15 cellular contexts compared by ENCODE assay signal in genomic region chr2:84829693-84830092, GRCh38. TPM values are rescaled to one million over a fixed set of nuclear protein-coding genes. Genes with fewer than 3 reads are reported as not detected.
DNase-seq lines count a peak whose midpoint lies in the region; ATAC-seq and TF ChIP-seq lines count a peak whose summit lies in the region.
"Had no signal": no experiment of that assay in that cellular context is flagged by ENCODE, and none has a peak within 500 bp of the region (broad histone marks: within the 10 kb centered on the region; RNA-seq: fewer than 3 reads in every experiment).

No MANE protein-coding gene starts in this region.

- BruUV-seq in IMR-90 (replicated peaks; lab: Mats Ljungman, UMichigan), result no TSS peak

- H3K4me2 ChIP-seq in H9 (ENCODE audit: insufficient read depth, insufficient read length, low read length) (no peak overlapping the region), IMR-90 (ENCODE audit: low read depth, low read length) (no peak overlapping the region), mesenchymal stem cell (ENCODE audit: low read length, poor library complexity, severe bottlenecking) (no peak overlapping the region), trophoblast cell (ENCODE audit: low read length) (no peak overlapping the region)
- H3K4me2 ChIP-seq: A549 had no signal

- H3T11ph ChIP-seq in H9 (ENCODE audit: low read length), result no peak overlapping the region

- no peaks in the 10 kb centered on the region; a peak in 1 of 7 replicates for H3K36me3 Mint-ChIP-seq in H9 (ENCODE audit: insufficient read depth in 1 of 3, low read depth in 3 of 3)

- H4K20me1 ChIP-seq in H9 (ENCODE audit: control insufficient read depth, insufficient read depth, insufficient read length) (no peaks in the 10 kb centered on the region), IMR-90 (ENCODE audit: insufficient read depth, low read length) (no peaks in the 10 kb centered on the region)

- no peak overlapping the region for H3K9ac ChIP-seq in H9 (ENCODE audit: extremely low read depth, insufficient read length, low read length)
- H3K9ac ChIP-seq in IMR-90 (ENCODE audit: low read depth, low read length), result no peak overlapping the region
- H3K9ac ChIP-seq in mesenchymal stem cell (ENCODE audit: low read length), result no peak overlapping the region
- H3K9ac ChIP-seq in trophoblast cell (ENCODE audit: low read length), result no peak overlapping the region
- H3K9ac ChIP-seq: GM23248 had no signal

- H3K27me3 ChIP-seq in H9 (ENCODE audit: insufficient read depth, low read length), result no peaks in the 10 kb centered on the region
- no peaks in the 10 kb centered on the region for H3K27me3 ChIP-seq in IMR-90 (ENCODE audit: control insufficient read depth, insufficient read depth, low read length)
- peaks cover 4 to 17% of the 10 kb centered on the region in 2 experiments for H3K27me3 ChIP-seq in mesenchymal stem cell (ENCODE audit: control insufficient read depth in 1 of 2, insufficient read depth in 1 of 2, low read length in 2 of 2)
- H3K27me3 ChIP-seq in trophoblast cell (ENCODE audit: insufficient read depth, low read length), result no peaks in the 10 kb centered on the region

- H4K5ac ChIP-seq in H9 (ENCODE audit: insufficient read length, low read depth, low read length), result no peak overlapping the region
- no peak overlapping the region for H4K5ac ChIP-seq in IMR-90 (ENCODE audit: low read depth, low read length)

- H3K4me3 Mint-ChIP-seq in H9, result no peak overlapping the region
- H3K4me3 Mint-ChIP-seq: CD4-positive, alpha-beta T cell; HFFc6 had no signal

- H3K27me3 Mint-ChIP-seq in H9 (ENCODE audit: low read depth), result peaks cover 31% of the 10 kb centered on the region
- H3K27me3 Mint-ChIP-seq: CD4-positive, alpha-beta T cell had no signal

- H2BK120ac ChIP-seq in H9 (ENCODE audit: low read depth, low read length, poor library complexity, severe bottlenecking) (no peak overlapping the region), IMR-90 (ENCODE audit: low read depth, low read length) (no peak overlapping the region), mesenchymal stem cell (ENCODE audit: low read depth, low read length) (no peak overlapping the region), trophoblast cell (ENCODE audit: insufficient read depth, low read length, poor library complexity) (no peak overlapping the region)

- H3K4ac ChIP-seq in H9 (ENCODE audit: low read depth, low read length) (no peak overlapping the region), IMR-90 (ENCODE audit: low read depth, low read length) (peak overlapping the region; percentile 59), mesenchymal stem cell (ENCODE audit: low read depth in 1 of 2, low read length in 2 of 2) (no peak overlapping the region), trophoblast cell (ENCODE audit: low read depth, low read length) (no peak overlapping the region)

- H2BK20ac ChIP-seq in H9 (ENCODE audit: low read depth, low read length, poor library complexity, severe bottlenecking) (no peak overlapping the region), IMR-90 (ENCODE audit: low read depth, low read length) (no peak overlapping the region)

- intact Hi-C loops in IMR-90 (cut with micrococcal nuclease), result no loop called here

- no CpG with 5 or more reads among the region's 2 CpGs for WGBS in H9 (ENCODE audit: extremely low coverage, insufficient read length, low lambda C conversion rate)
- no CpG with 5 or more reads among the region's 2 CpGs for WGBS in IMR-90 (ENCODE audit: extremely low coverage in 2 of 2, insufficient read length in 1 of 2), 2 experiments
- WGBS in mesenchymal stem cell, result 96% methylated on average over 2 of the region's 2 CpGs
- WGBS in trophoblast cell (ENCODE audit: extremely low coverage, insufficient coverage, insufficient read length), result 100% methylated on average over 1 of the region's 2 CpGs

- H3K56ac ChIP-seq in H9 (ENCODE audit: insufficient read length, low read depth, low read length) (no peak overlapping the region), IMR-90 (ENCODE audit: extremely low read depth, insufficient read depth, low read length) (no peak overlapping the region)

- peaks cover 10 to 16% of the 10 kb centered on the region in 2 experiments for H3K4me1 Mint-ChIP-seq in H9

- H3K27ac ChIP-seq in H9 (ENCODE audit: insufficient read length, low read depth, low read length) (no peak overlapping the region), IMR-90 (ENCODE audit: insufficient read depth, low read length) (no peak overlapping the region), mesenchymal stem cell (ENCODE audit: low read length, poor library complexity, severe bottlenecking) (no peak overlapping the region), trophoblast cell (ENCODE audit: low read depth, low read length) (no peak overlapping the region)
- H3K27ac ChIP-seq: A549, GM23248 had no signal

- H2AFZ ChIP-seq in H9 (ENCODE audit: low read length) (no peak overlapping the region), IMR-90 (replicated peaks; ENCODE audit: low read length, poor library complexity) (no peak overlapping the region), mesenchymal stem cell (ENCODE audit: low read depth, low read length) (no peak overlapping the region), trophoblast cell (ENCODE audit: insufficient read depth, low read length, poor library complexity) (no peak overlapping the region)
- H2AFZ ChIP-seq: GM23248 had no signal

- H3K9me3 ChIP-seq in H9 (ENCODE audit: control insufficient read depth, low read depth, low read length) (no peaks in the 10 kb centered on the region), IMR-90 (ENCODE audit: control insufficient read depth, insufficient read depth, low read length) (no peaks in the 10 kb centered on the region), mesenchymal stem cell (ENCODE audit: control insufficient read depth, low read length) (no peaks in the 10 kb centered on the region), trophoblast cell (ENCODE audit: insufficient read depth, low read depth, low read length) (peaks cover 3% of the 10 kb centered on the region)
- H3K9me3 ChIP-seq: A549 had no signal

- POLR2A ChIA-PET in IMR-90 (lab: Charles Lee; ENCODE audit: unreplicated experiment), result no interaction called here

- TF ChIP-seq CTCF in H9 (conservative IDR thresholded peaks at IDR 0.05) (no peak), IMR-90 (conservative IDR thresholded peaks at IDR 0.05; ENCODE audit: low read depth, low read length) (no peak)

- no peak overlapping the region for H3K23ac ChIP-seq in H9 (ENCODE audit: insufficient read length, low read depth, low read length)
- no peak overlapping the region for H3K23ac ChIP-seq in IMR-90 (ENCODE audit: low read depth, low read length)
- no peak overlapping the region for H3K23ac ChIP-seq in mesenchymal stem cell (ENCODE audit: low read length in 2 of 2)
- H3K23ac ChIP-seq in trophoblast cell (ENCODE audit: low read length), result peak overlapping the region; percentile 97

- H3K4me3 ChIP-seq in IMR-90 (ENCODE audit: insufficient read depth, low read depth, low read length) (no peak overlapping the region), mesenchymal stem cell (ENCODE audit: insufficient read depth in 1 of 2, low read depth in 1 of 2, low read length in 2 of 2) (peak overlapping the region in 1 of 2 experiments; percentile 24), trophoblast cell (ENCODE audit: low read depth, low read length) (peak overlapping the region; percentile 62)
- H3K4me3 ChIP-seq: A549, GM23248 had no signal

- in situ Hi-C loops in IMR-90 (cut with MboI; ENCODE audit: low sequenced_read_pairs), result no loop called here

- no peak for TF ChIP-seq RAD21 in IMR-90 (IDR thresholded peaks at IDR 0.05; ENCODE audit: low read length)

- dilution Hi-C loops in IMR-90 (cut with HindIII; ENCODE audit: low sequenced_read_pairs, unreplicated experiment), result no loop called here

- peak overlapping the region; percentile 0 for H2AK5ac ChIP-seq in H9 (ENCODE audit: insufficient read length, low read length)
- peak overlapping the region; percentile 15 for H2AK5ac ChIP-seq in IMR-90 (ENCODE audit: low read depth, low read length)
- H2AK5ac ChIP-seq in mesenchymal stem cell (ENCODE audit: low read length, severe bottlenecking), result no peak overlapping the region
- no peak overlapping the region for H2AK5ac ChIP-seq in trophoblast cell (ENCODE audit: low read length)

- no peaks in the 10 kb centered on the region for H3K23me2 ChIP-seq in H9 (ENCODE audit: insufficient read length, low read depth, low read length, poor library complexity, severe bottlenecking)

- H3K9me3 Mint-ChIP-seq in H9, result no peaks in the 10 kb centered on the region
- H3K9me3 Mint-ChIP-seq: CD4-positive, alpha-beta T cell; HFFc6 had no signal

- TF ChIP-seq POLR2A in IMR-90 (IDR thresholded peaks at IDR 0.05; ENCODE audit: low read depth, low read length), result no peak

- H4K8ac ChIP-seq in H9 (replicated peaks; ENCODE audit: insufficient read length, low read depth, low read length), result no peak overlapping the region
- no peak overlapping the region for H4K8ac ChIP-seq in IMR-90 (ENCODE audit: low read depth in 2 of 2, low read length in 2 of 2)
- peak overlapping the region; percentile 40 for H4K8ac ChIP-seq in mesenchymal stem cell (ENCODE audit: low read length)
- H4K8ac ChIP-seq in trophoblast cell (ENCODE audit: low read depth, low read length), result no peak overlapping the region

- no peak overlapping the region for H4K12ac ChIP-seq in trophoblast cell (ENCODE audit: low read depth, low read length)

- H2BK12ac ChIP-seq in H9 (ENCODE audit: insufficient read length, low read depth, low read length) (no peak overlapping the region), mesenchymal stem cell (ENCODE audit: low read length in 2 of 2) (no peak overlapping the region), trophoblast cell (ENCODE audit: low read length) (no peak overlapping the region)

- no peak for ATAC-seq in IMR-90 (ENCODE audit: low read depth)
- no peak for ATAC-seq in GM18517 (IDR thresholded peaks at IDR 0.05; ENCODE audit: unreplicated experiment)

- H3K4me1 ChIP-seq in H9 (ENCODE audit: insufficient read depth, low read length) (peaks cover 5% of the 10 kb centered on the region; the same call in 1 of the 2 replicates), IMR-90 (ENCODE audit: control insufficient read depth, insufficient read depth, low read length) (peaks cover 4% of the 10 kb centered on the region), mesenchymal stem cell (ENCODE audit: control insufficient read depth, insufficient read depth, low read depth, low read length) (peaks cover 12% of the 10 kb centered on the region), trophoblast cell (ENCODE audit: control insufficient read depth in 1 of 2, insufficient read depth in 2 of 2, low read length in 2 of 2) (peaks cover 3 to 6% of the 10 kb centered on the region in 2 experiments)
- H3K4me1 ChIP-seq: A549 had no signal

- H4K91ac ChIP-seq in H9 (ENCODE audit: insufficient read length, low read depth, low read length), result no peak overlapping the region
- H4K91ac ChIP-seq in IMR-90 (ENCODE audit: insufficient read depth, low read depth, low read length), result no peak overlapping the region
- H4K91ac ChIP-seq in mesenchymal stem cell (ENCODE audit: low read length), result peak overlapping the region; percentile 5
- no peak overlapping the region for H4K91ac ChIP-seq in trophoblast cell (ENCODE audit: low read depth, low read length)

- H3K9me1 ChIP-seq in IMR-90 (ENCODE audit: insufficient read depth, low read length), result peaks cover 16% of the 10 kb centered on the region

- H2BK5ac ChIP-seq in H9 (ENCODE audit: insufficient read length, low read length) (no peak overlapping the region), IMR-90 (ENCODE audit: low read depth, low read length, poor library complexity, severe bottlenecking) (peak overlapping the region; percentile 85), mesenchymal stem cell (ENCODE audit: low read depth, low read length, poor library complexity, severe bottlenecking) (no peak overlapping the region), trophoblast cell (ENCODE audit: low read depth, low read length, poor library complexity) (no peak overlapping the region)

- no peaks in the 10 kb centered on the region for H3K79me2 ChIP-seq in H9 (ENCODE audit: insufficient read depth, low read length)
- H3K79me2 ChIP-seq in trophoblast cell (ENCODE audit: control insufficient read depth, insufficient read depth, low read length, poor library complexity), result no peaks in the 10 kb centered on the region

- H3K18ac ChIP-seq in H9 (ENCODE audit: insufficient read length, low read depth, low read length), result no peak overlapping the region
- H3K18ac ChIP-seq in IMR-90 (ENCODE audit: low read depth, low read length), result no peak overlapping the region
- H3K18ac ChIP-seq in mesenchymal stem cell (ENCODE audit: low read depth in 1 of 2, low read length in 2 of 2), result peak overlapping the region in 1 of 2 experiments; percentile 61
- H3K18ac ChIP-seq in trophoblast cell (ENCODE audit: low read length), result no peak overlapping the region

- H3K27ac Mint-ChIP-seq in H9, result no peak overlapping the region
- H3K27ac Mint-ChIP-seq: CD4-positive, alpha-beta T cell; HFFc6 had no signal

- H2BK15ac ChIP-seq in H9 (ENCODE audit: low read depth, low read length) (no peak overlapping the region), IMR-90 (ENCODE audit: low read depth, low read length) (no peak overlapping the region), mesenchymal stem cell (ENCODE audit: low read depth, poor library complexity, severe bottlenecking) (no peak overlapping the region)

- DNase-seq in H9 (no peak), IMR-90 (no peak), mesenchymal stem cell (no peak), trophoblast cell (no peak), T-helper 1 cell (no peak), NCI-H1930 (lab: John Stamatoyannopoulos, UW) (no peak)
- DNase-seq: Calu3; CD4-positive, alpha-beta T cell; DMS 273 treated with DMSO at 0.1 percent for 48 hours; GM23248; H7; HFFc6; KG1 had no signal

- H2AK9ac ChIP-seq in IMR-90 (replicated peaks; ENCODE audit: low read depth, low read length, poor library complexity), result peak overlapping the region; percentile 73

- H3K79me1 ChIP-seq in H9 (ENCODE audit: insufficient read depth, low read depth, low read length, poor library complexity, severe bottlenecking) (no peaks in the 10 kb centered on the region), IMR-90 (ENCODE audit: low read depth in 1 of 2, low read length in 2 of 2) (peaks cover 0 to 9% of the 10 kb centered on the region in 2 experiments; a peak in 2 of 4 replicates), mesenchymal stem cell (replicated peaks; ENCODE audit: low read length, poor library complexity, severe bottlenecking) (no peaks in the 10 kb centered on the region), trophoblast cell (ENCODE audit: low read length) (no peaks in the 10 kb centered on the region)

- H3K14ac ChIP-seq in H9 (ENCODE audit: insufficient read depth, low read length) (no peak overlapping the region; the same call in 1 of the 2 replicates), IMR-90 (replicated peaks; ENCODE audit: low read depth, low read length) (peak overlapping the region; percentile 80), mesenchymal stem cell (ENCODE audit: low read length in 2 of 2) (peak overlapping the region in 1 of 2 experiments; percentile 82), trophoblast cell (ENCODE audit: low read length) (no peak overlapping the region)

- CTCF ChIA-PET in IMR-90 (lab: Yijun Ruan, JAX), result no interaction called here

- H3K36me3 ChIP-seq in IMR-90 (ENCODE audit: control insufficient read depth, insufficient read depth, low read length), result no peaks in the 10 kb centered on the region
- H3K36me3 ChIP-seq in mesenchymal stem cell (ENCODE audit: control insufficient read depth in 1 of 2, insufficient read depth in 2 of 2, low read depth in 1 of 2, low read length in 2 of 2), result peaks cover 0 to 3% of the 10 kb centered on the region in 2 experiments
- H3K36me3 ChIP-seq in trophoblast cell (ENCODE audit: control insufficient read depth in 1 of 2, insufficient read depth in 2 of 2, low read length in 2 of 2), result no peaks in the 10 kb centered on the region

RNA-seq across cellular contexts. Expression of gene TRABD2A, which starts 51.2 kb away (rescaled TPM):
- total RNA-seq in H9 (2021), result 1.4 and 1.7 TPM in 2 replicates
- 19.7 and 20.3 TPM in 2 replicates for total RNA-seq in IMR-90 (2012; rRNA removed)
- 15.3 and 17.6 TPM in 2 replicates for polyA plus RNA-seq in IMR-90 (2012; rRNA removed)
- 8.1 and 12.6 TPM in 2 replicates for polyA plus RNA-seq in IMR-90 (2012; cell fraction: cytosol; rRNA removed)
- 7.4 and 9.4 TPM in 2 replicates for polyA plus RNA-seq in IMR-90 (2012; cell fraction: nucleus; rRNA removed; ENCODE audit: low replicate concordance)
- 6.6 TPM for polyA plus RNA-seq in mesenchymal stem cell (2013, experiment 1 of 2)
- 6.3 TPM for polyA plus RNA-seq in mesenchymal stem cell (2013, experiment 2 of 2)
- 10.7 and 12.4 TPM in 2 replicates for polyA plus RNA-seq in trophoblast cell (2013)

Comparison
In these comparisons a context has a peak if more than half of its experiments do, and no peak if none do; other contexts are left out.
1. H2AK5ac ChIP-seq: peak in H9 (single experiment) and IMR-90 (single experiment); none in mesenchymal stem cell (single experiment) and trophoblast cell (single experiment).